ENCODE assay signal across 25 cellular contexts in genomic region chr10:101851411-101852116, GRCh38. TPM values are rescaled to one million over a fixed set of nuclear protein-coding genes. Genes with fewer than 3 reads are reported as not detected.
DNase-seq lines count a peak whose midpoint lies in the region; ATAC-seq and TF ChIP-seq lines count a peak whose summit lies in the region.
"Had no signal": no experiment of that assay in that cellular context is flagged by ENCODE, and none has a peak within 500 bp of the region (broad histone marks: within the 10 kb centered on the region; RNA-seq: fewer than 3 reads in every experiment).

No MANE protein-coding gene starts in this region.

- no peaks in the 10 kb centered on the region for H3K27me3 ChIP-seq in left ventricle myocardium inferior (ENCODE audit: low read depth)
- H3K27me3 ChIP-seq in tibial artery: peaks cover 0 to 3% of the 10 kb centered on the region in 2 donors
- H3K27me3 ChIP-seq: transverse colon had no signal

- DNase-seq in G401 (ENCODE audit: low spot score) (peak; percentile 42), cerebellar cortex (ENCODE audit: low spot score) (peak; percentile 31), left ventricle myocardium inferior (no peak), sciatic nerve (ENCODE audit: low spot score) (no peak), GM10248 (ENCODE audit: extremely low spot score) (no peak), tibial artery (no peak), GM19238 (ENCODE audit: insufficient read length, low spot score) (no peak)
- DNase-seq: activated CD4-positive, alpha-beta T cell treated with anti-CD3 and anti-CD28 coated beads for 4 hours; CD8-positive, alpha-beta memory T cell; cortex of kidney; effector memory CD4-positive, alpha-beta T cell; foreskin melanocyte; kidney glomerular epithelial cell; NCI-H1436 treated with DMSO at 0.1 percent for 48 hours; NCI-H2107; NCI-H345; SIG-M5; stimulated activated CD4-positive, alpha-beta T cell treated with anti-CD3 and anti-CD28 coated beads, Interleukin-2, amount 100 ng/mL, for 24 hours; stimulated activated naive CD8-positive, alpha-beta T cell treated with anti-CD3 and anti-CD28 coated beads, Interleukin-15, amount 100 ng/mL, for 72 hours; transverse colon had no signal

- H3K9me3 ChIP-seq in left ventricle myocardium inferior (replicated peaks) (no peaks in the 10 kb centered on the region), tibial artery (no peaks in the 10 kb centered on the region)
- H3K9me3 ChIP-seq: transverse colon had no signal

- H3K4me3 ChIP-seq in left ventricle myocardium inferior (peak overlapping the region; percentile 2), tibial artery (no peak overlapping the region)
- H3K4me3 ChIP-seq: lung, transverse colon had no signal

- H3K36me3 ChIP-seq in left ventricle myocardium inferior (peaks cover 30% of the 10 kb centered on the region), tibial artery (peaks cover 17 to 38% (median 19%) of the 10 kb centered on the region in 3 donors)

- no peak for TF ChIP-seq CTCF in left ventricle myocardium inferior (IDR thresholded peaks at IDR 0.05; ENCODE audit: borderline replicate concordance)
- no peak for TF ChIP-seq CTCF in GM10248 (IDR thresholded peaks at IDR 0.05; ENCODE audit: control extremely low read depth, extremely low read depth, low read depth, missing control alignments)
- no peak for TF ChIP-seq CTCF in tibial artery (IDR thresholded peaks at IDR 0.05)

- intact Hi-C loops in left ventricle myocardium inferior (cut with micrococcal nuclease) (no loop called here), sciatic nerve (cut with DNase I) (no loop called here), tibial artery (cut with DNase I; ENCODE audit: low total_unique reads) (no loop called here)

- H3K27ac ChIP-seq in left ventricle myocardium inferior (replicated peaks): peak overlapping the region; percentile 76
- H3K27ac ChIP-seq in tibial artery: no peak overlapping the region
- H3K27ac ChIP-seq: transverse colon had no signal

- H3K4me1 ChIP-seq in left ventricle myocardium inferior (peaks cover 54% of the 10 kb centered on the region), tibial artery (peaks cover 0 to 11% (median 7%) of the 10 kb centered on the region in 4 donors)
- H3K4me1 ChIP-seq: transverse colon had no signal

- in situ Hi-C loops in G401 (cut with HindIII; ENCODE audit: low sequenced_read_pairs): no loop called here

- ATAC-seq in sciatic nerve (peak; percentile 38), HG02884 (IDR thresholded peaks at IDR 0.05; ENCODE audit: unreplicated experiment) (no peak)
- ATAC-seq: activated naive CD4-positive, alpha-beta T cell treated with anti-CD3 and anti-CD28 coated beads, Interleukin-2, amount 50 U/mL, for 72 hours; HCT116; Panc1; stimulated activated naive CD8-positive, alpha-beta T cell treated with anti-CD3 and anti-CD28 coated beads, Interleukin-15, amount 100 ng/mL, for 72 hours had no signal

- POLR2A ChIA-PET in GM10248 (lab: Yijun Ruan, JAX): no interaction called here

- CTCF ChIA-PET in GM10248 (lab: Yijun Ruan, JAX): interaction anchor here (0.9 to 22.9 kb wide), 7 partner anchors 9 to 221 kb away, joined by 3 to 831 read pairs (median 7); partner anchors contain the start of genes HPS6 and KCNIP2

RNA-seq across cellular contexts. Expression of gene KCNIP2, which starts 8.0 kb away (rescaled TPM):
- total RNA-seq in G401 (2014; rRNA removed; shearing (Covaris generic)): not detected in 2 replicates
- total RNA-seq in left ventricle myocardium inferior (29.2 TPM), sciatic nerve (18.9 TPM)

RNA-seq across cellular contexts. Expression of gene OGA, which starts 33.3 kb away (rescaled TPM):
- total RNA-seq in G401 (2014; rRNA removed; shearing (Covaris generic)): 56.1 and 67.4 TPM in 2 replicates
- total RNA-seq in left ventricle myocardium inferior: 96.3 TPM
- 187 TPM for total RNA-seq in sciatic nerve

Comparison
In these comparisons a context has a peak if more than half of its experiments do, and no peak if none do; other contexts are left out.
1. DNase-seq: peak in G401 (single experiment) and cerebellar cortex (single experiment); none in left ventricle myocardium inferior (single experiment), sciatic nerve (single experiment), GM10248 (single experiment), tibial artery (0 of 2) and GM19238 (single experiment).
2. RNA of gene KCNIP2, which starts 8.0 kb away (total RNA-seq): 29.2 TPM in left ventricle myocardium inferior (single experiment) and 18.9 TPM in sciatic nerve (single experiment); not detected in G401; every median in the first group is over 10 times any median in the second.